Comparison of ENCODE assay signal across 8 cellular contexts in genomic region chrX:24464836-24465523, GRCh38. TPM values are rescaled to one million over a fixed set of nuclear protein-coding genes. Genes with fewer than 3 reads are reported as not detected.
A peak's percentile ranks its signal among the peaks of the same experiment; 100 is the strongest.
DNase-seq lines count a peak whose midpoint lies in the region; ATAC-seq and TF ChIP-seq lines count a peak whose summit lies in the region.

Gene PDK3, plus strand, starts transcription at chrX:24465286. Its CDS starts 170 bp downstream, at chrX:24465456.

- POLR2A ChIA-PET in SK-N-SH (lab: Yijun Ruan, JAX), result interaction anchor here (0.7 kb wide), 1 partner anchor 428 kb away, joined by 4 read pairs; no protein-coding TSS in a partner anchor

- no peaks in the 10 kb centered on the region for H3K36me3 ChIP-seq in SK-N-SH (replicated peaks in 1 of 2; ENCODE audit: control insufficient read depth in 1 of 2, insufficient read depth in 2 of 2, low read length in 1 of 2)
- no peaks in the 10 kb centered on the region for H3K36me3 ChIP-seq in osteoblast (ENCODE audit: insufficient read depth, low read length)
- H3K36me3 ChIP-seq in testis (ENCODE audit: low read depth, missing control alignments), result no peaks in the 10 kb centered on the region

- CTCF ChIA-PET in SK-N-SH (lab: Yijun Ruan, JAX), result no interaction called here

- H3K79me2 ChIP-seq in SK-N-SH (ENCODE audit: insufficient read depth), result no peaks in the 10 kb centered on the region
- no peaks in the 10 kb centered on the region for H3K79me2 ChIP-seq in osteoblast (ENCODE audit: insufficient read depth, low read length)

- TF ChIP-seq EP300 in SK-N-SH (IDR thresholded peaks at IDR 0.05; ENCODE audit: borderline replicate concordance in 1 of 2, low read depth in 1 of 2, low read length in 1 of 2), result no peak

- H3K4me2 ChIP-seq in SK-N-SH (peak within 1 kb of the TSS; percentile 81), osteoblast (ENCODE audit: insufficient read depth, low read length) (peak within 1 kb of the TSS; percentile 77)

- H2AFZ ChIP-seq in SK-N-SH (ENCODE audit: low read depth) (peak within 1 kb of the TSS; percentile 82), osteoblast (ENCODE audit: low read length) (peak within 1 kb of the TSS; percentile 59)

- intact Hi-C loops in testis (cut with DNase I; ENCODE audit: low total_unique reads), result no loop called here

- peak within 1 kb of the TSS in 1 of 2 experiments; percentile 68; a peak in 1 of 4 replicates for H3K27ac ChIP-seq in SK-N-SH (ENCODE audit: low read depth in 2 of 2, low read length in 1 of 2)
- no peak within 1 kb of the TSS for H3K27ac ChIP-seq in osteoblast (ENCODE audit: low read depth, low read length)
- peak within 1 kb of the TSS; percentile 86 to 89 for H3K27ac ChIP-seq in testis

- peak; percentile 58 for TF ChIP-seq POLR2A in testis (IDR thresholded peaks at IDR 0.05)

- TF ChIP-seq RAD21 in SK-N-SH (IDR thresholded peaks at IDR 0.05; ENCODE audit: low read length), result no peak

- H3K4me3 ChIP-seq in GM08714 (ENCODE audit: low read length), result peak within 1 kb of the TSS; percentile 83
- H3K4me3 ChIP-seq in SK-N-SH (ENCODE audit: low read depth in 2 of 2, low read length in 1 of 2), result peak within 1 kb of the TSS; percentile 62 to 71
- peak within 1 kb of the TSS; percentile 75 for H3K4me3 ChIP-seq in osteoblast (ENCODE audit: insufficient read depth, low read length)
- H3K4me3 ChIP-seq in testis, result peak within 1 kb of the TSS; percentile 60 to 85

- H3K4me1 ChIP-seq in SK-N-SH (ENCODE audit: control insufficient read depth in 1 of 2, insufficient read depth in 2 of 2, low read depth in 1 of 2, low read length in 1 of 2), result peaks cover 0 to 5% of the 10 kb centered on the region in 2 experiments; a peak in 2 of 4 replicates
- no peaks in the 10 kb centered on the region for H3K4me1 ChIP-seq in osteoblast (ENCODE audit: insufficient read depth, low read length)
- no peaks in the 10 kb centered on the region for H3K4me1 ChIP-seq in testis

- H3K9me3 ChIP-seq in SK-N-SH, result no peaks in the 10 kb centered on the region
- H3K9me3 ChIP-seq in osteoblast (ENCODE audit: low read depth, low read length), result no peaks in the 10 kb centered on the region
- no peaks in the 10 kb centered on the region for H3K9me3 ChIP-seq in testis

- no peaks in the 10 kb centered on the region; the same call in 1 of the 2 replicates for H3K27me3 ChIP-seq in SK-N-SH (ENCODE audit: insufficient read depth)
- H3K27me3 ChIP-seq in osteoblast (ENCODE audit: insufficient read depth, low read length), result peaks cover 6% of the 10 kb centered on the region
- H3K27me3 ChIP-seq in testis, result no peaks in the 10 kb centered on the region

- 14% methylated on average over 2 of the region's 80 CpGs for WGBS in SK-N-SH (ENCODE audit: low lambda C conversion rate)
- WGBS in testis, 2 donors, result 0% methylated on average over 17 of the region's 80 CpGs; no CpG with 5 or more reads in 1 of the 2 donors

- DNase-seq in NCI-H1048 (lab: John Stamatoyannopoulos, UW) (peak; percentile 64), SK-N-SH (peak; percentile 91), glomerular visceral epithelial cell (ENCODE audit: extremely low spot score) (peak; percentile 90), osteoblast (ENCODE audit: insufficient read length, low spot score, missing footprints) (peak; percentile 94), testis (peak; percentile 89)
- DNase-seq in activated naive CD4-positive, alpha-beta T cell treated with anti-CD3 and anti-CD28 coated beads, Interleukin-2, amount 50 U/mL, for 16 hours, result peak; percentile 86

- H3F3A ChIP-seq in SK-N-SH (replicated peaks; ENCODE audit: insufficient read depth), result no peaks in the 10 kb centered on the region

- H3K9me2 ChIP-seq in SK-N-SH, result no peaks in the 10 kb centered on the region

- H4K20me1 ChIP-seq in SK-N-SH (ENCODE audit: insufficient read depth), result no peaks in the 10 kb centered on the region
- H4K20me1 ChIP-seq in osteoblast (ENCODE audit: insufficient read depth, low read length), result no peaks in the 10 kb centered on the region

- H3K9ac ChIP-seq in SK-N-SH, result peak within 1 kb of the TSS; percentile 69

- no peak for TF ChIP-seq CTCF in SK-N-SH (IDR thresholded peaks at IDR 0.05)
- no peak for TF ChIP-seq CTCF in osteoblast (IDR thresholded peaks at IDR 0.05; ENCODE audit: extremely low read depth, low read depth, low read length)
- no peak for TF ChIP-seq CTCF in testis (IDR thresholded peaks at IDR 0.05)

- ATAC-seq in HG02588 (IDR thresholded peaks at IDR 0.05; ENCODE audit: unreplicated experiment), result peak; percentile 97

TF ChIP-seq in SK-N-SH, 30 proteins besides CTCF, POLR2A, EP300 and RAD21:
- no peak for TF ChIP-seq YY1 (IDR thresholded peaks at IDR 0.05; ENCODE audit: low read depth)
- TF ChIP-seq MEF2A (IDR thresholded peaks at IDR 0.05; ENCODE audit: borderline replicate concordance, low read depth), result no peak
- no peak for TF ChIP-seq MXI1 (IDR thresholded peaks at IDR 0.05; ENCODE audit: low read depth, low read length)
- TF ChIP-seq USF1 (IDR thresholded peaks at IDR 0.05; ENCODE audit: borderline replicate concordance, low read depth), result peak; percentile 53; the same call in 1 of the 2 replicates
- no peak for TF ChIP-seq RCOR1 (IDR thresholded peaks at IDR 0.05; ENCODE audit: low read length)
- TF ChIP-seq FOXJ3 (CRISPR knock-in tag; IDR thresholded peaks at IDR 0.05), result no peak
- TF ChIP-seq NRF1 (IDR thresholded peaks at IDR 0.05; ENCODE audit: low read depth, low read length), result no peak
- no peak for TF ChIP-seq JUND (IDR thresholded peaks at IDR 0.05)
- no peak for TF ChIP-seq IRF3 (IDR thresholded peaks at IDR 0.05; ENCODE audit: low read depth, low read length)
- no peak for TF ChIP-seq ELF1 (IDR thresholded peaks at IDR 0.05)
- TF ChIP-seq GATA2 (CRISPR knock-in tag; IDR thresholded peaks at IDR 0.05), result no peak
- TF ChIP-seq NFIC (IDR thresholded peaks at IDR 0.05; ENCODE audit: borderline replicate concordance), result peak; percentile 52
TF ChIP-seq in SK-N-SH: peak in this region for 2.

RNA-seq across cellular contexts. Expression of gene PDK3, which starts in this region (rescaled TPM):
- polyA plus RNA-seq in SK-N-SH (2012; rRNA removed) (2.5 and 3.1 TPM in 2 replicates), testis (ENCODE audit: insufficient read depth, low read depth, low replicate concordance) (28.1 TPM)
- polyA plus RNA-seq in SK-N-SH (2012; cell fraction: cytosol; rRNA removed), result 3.1 and 3.2 TPM in 2 replicates
- polyA plus RNA-seq in SK-N-SH (2012; cell fraction: nucleus; rRNA removed), result 0.85 and 1.6 TPM in 2 replicates
- total RNA-seq in osteoblast (8.5 and 9.0 TPM in 2 replicates), testis (10 to 100 TPM; 71.1 to 74.8 TPM)
